17 cellular contexts compared by ENCODE assay signal in the genomic region with DNA sequence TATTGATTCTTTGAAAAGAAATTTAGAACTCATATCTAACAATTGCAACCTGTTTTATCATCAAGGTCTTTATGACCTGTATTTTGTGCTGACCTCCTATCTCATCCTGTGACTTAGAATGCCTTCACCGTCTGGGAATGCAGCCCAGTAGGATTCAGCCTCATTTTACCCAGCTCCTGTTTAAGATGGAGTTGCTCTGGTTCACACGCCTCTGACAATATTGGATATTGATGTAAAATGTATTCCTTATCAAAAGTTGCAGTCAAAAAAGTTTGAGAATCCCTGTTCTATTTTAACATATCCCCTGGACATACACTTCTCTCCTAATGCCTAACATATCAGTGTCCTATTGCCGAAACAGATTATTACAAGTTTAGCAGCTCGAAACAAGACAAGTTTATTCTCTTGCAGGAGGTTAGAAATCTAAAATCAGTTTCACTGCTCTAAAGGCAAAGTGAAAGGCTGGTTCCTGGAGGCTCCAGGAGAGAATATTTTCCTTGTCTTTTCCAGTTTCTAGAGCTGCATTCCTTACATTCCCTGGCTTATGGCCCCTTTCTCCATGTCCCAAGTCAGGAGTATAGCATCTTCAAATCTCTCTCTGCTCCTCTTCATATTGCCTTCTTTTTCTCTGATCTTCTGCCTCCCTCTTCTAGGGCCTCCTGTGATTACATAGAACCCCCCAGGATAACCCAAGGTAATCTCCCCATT.
"Had no signal": no experiment of that assay in that cellular context is flagged by ENCODE, and none has a peak within 500 bp of the region (broad histone marks: within the 10 kb centered on the region; RNA-seq: fewer than 3 reads in every experiment).

No MANE protein-coding gene starts in this region.

- H3K27me3 ChIP-seq: esophagus muscularis mucosa, gastroesophageal sphincter, spleen, upper lobe of left lung had no signal

- H3K4me1 ChIP-seq: esophagus muscularis mucosa, gastroesophageal sphincter, spleen, upper lobe of left lung had no signal

- H3K9me3 ChIP-seq: esophagus muscularis mucosa, gastroesophageal sphincter, spleen, thoracic aorta, upper lobe of left lung had no signal

- ATAC-seq: activated CD8-positive, alpha-beta T cell treated with anti-CD3 and anti-CD28 coated beads, Interleukin-2, amount 10 ng/mL, durations not matched to agents 7 days and 5 days; gastroesophageal sphincter; left ventricle myocardium superior; T-helper 17 cell had no signal

- H3K27ac ChIP-seq: coronary artery, esophagus muscularis mucosa, gastroesophageal sphincter, spleen, thoracic aorta, upper lobe of left lung had no signal

- DNase-seq: activated CD4-positive, alpha-beta T cell treated with anti-CD3 and anti-CD28 coated beads for 48 hours; activated CD8-positive, alpha-beta T cell treated with anti-CD3 and anti-CD28 coated beads, Interleukin-2, amount 10 ng/mL, durations not matched to agents 7 days and 5 days; activated naive CD4-positive, alpha-beta T cell; activated naive CD8-positive, alpha-beta T cell treated with anti-CD3 and anti-CD28 coated beads for 36 hours; amniotic stem cell; cerebellar nuclear complex; hypothalamus; left ventricle myocardium superior; spleen; stimulated activated CD4-positive, alpha-beta T cell treated with anti-CD3 and anti-CD28 coated beads, Interleukin-4, amount 100 ng/mL, for 24 hours; stimulated activated naive CD4-positive, alpha-beta T cell treated with Interleukin-2 at 50 U/mL for 16 hours; T-helper 17 cell; upper lobe of left lung had no signal

- H3K36me3 ChIP-seq: esophagus muscularis mucosa, gastroesophageal sphincter, spleen, thoracic aorta, upper lobe of left lung had no signal

- H3K4me3 ChIP-seq: coronary artery, esophagus muscularis mucosa, gastroesophageal sphincter, spleen, thoracic aorta, upper lobe of left lung had no signal
